Comparison of ENCODE assay signal across 8 cellular contexts in genomic region chr20:20593447-20594170, GRCh38.
DNase-seq lines count a peak whose midpoint lies in the region; FAIRE-seq and TF ChIP-seq lines count a peak whose summit lies in the region.

No MANE protein-coding gene starts in this region.

- H3K4me3 ChIP-seq in AG10803 (ENCODE audit: low read length): no peak overlapping the region
- H3K4me3 ChIP-seq in cardiac muscle cell: no peak overlapping the region
- H3K4me3 ChIP-seq in skeletal muscle cell (ENCODE audit: low read depth, low read length): no peak overlapping the region

- H3K4me1 ChIP-seq in cardiac muscle cell (ENCODE audit: low read depth): no peaks in the 10 kb centered on the region

- H3K9me3 Mint-ChIP-seq in activated CD4-positive, alpha-beta memory T cell treated with anti-CD3 and anti-CD28 coated beads for 36 hours: no peaks in the 10 kb centered on the region

- intact Hi-C loops in activated CD4-positive, alpha-beta memory T cell treated with anti-CD3 and anti-CD28 coated beads for 36 hours (cut with micrococcal nuclease): loop anchor here (1.0 to 5.0 kb wide), 3 partner anchors 233 to 510 kb away; no protein-coding TSS in a partner anchor

- no peaks in the 10 kb centered on the region for H3K27me3 Mint-ChIP-seq in activated CD4-positive, alpha-beta memory T cell treated with anti-CD3 and anti-CD28 coated beads for 36 hours

- CTCF ChIA-PET in activated CD4-positive, alpha-beta memory T cell treated with anti-CD3 and anti-CD28 coated beads for 36 hours (lab: Charles Lee): interaction anchor here (0.6 to 4.3 kb wide), 31 partner anchors 9 to 577 kb away, joined by 3 to 36 read pairs (median 5); partner anchors contain the start of genes CFAP61 and CRNKL1

- H3K27ac ChIP-seq in cardiac muscle cell: no peak overlapping the region

- peaks cover 10% of the 10 kb centered on the region for H3K36me3 ChIP-seq in cardiac muscle cell

- TF ChIP-seq CTCF in AG10803 (conservative IDR thresholded peaks at IDR 0.05; ENCODE audit: low read length) (peak; percentile 57), cardiac muscle cell (IDR thresholded peaks at IDR 0.05; ENCODE audit: low read depth, low read length) (peak; percentile 65)

- H3K27me3 ChIP-seq in cardiac muscle cell: no peaks in the 10 kb centered on the region

- no peaks in the 10 kb centered on the region for H3K4me1 Mint-ChIP-seq in activated CD4-positive, alpha-beta memory T cell treated with anti-CD3 and anti-CD28 coated beads for 36 hours (ENCODE audit: low read depth)

- no peak overlapping the region for H3K4me3 Mint-ChIP-seq in activated CD4-positive, alpha-beta memory T cell treated with anti-CD3 and anti-CD28 coated beads for 36 hours

- no peak for TF ChIP-seq POLR2A in GM12891 (IDR thresholded peaks at IDR 0.05; ENCODE audit: low read depth, low read length)

- peak; percentile 50 for DNase-seq in AG10803 (ENCODE audit: low read depth)
- DNase-seq in GM12891 (ENCODE audit: insufficient read length, low spot score): peak; percentile 11
- peak; percentile 37 to 82 for DNase-seq in NCI-H1930 (lab: John Stamatoyannopoulos, UW)
- peak; percentile 29 for DNase-seq in activated CD4-positive, alpha-beta memory T cell treated with anti-CD3 and anti-CD28 coated beads for 36 hours
- peak; percentile 55 to 63 for DNase-seq in cardiac muscle cell (ENCODE audit: low read depth in 1 of 2, low spot score in 1 of 2)
- DNase-seq in skeletal muscle cell (ENCODE audit: low read depth): peak; percentile 18
- DNase-seq in central memory CD4-positive, alpha-beta T cell: no peak
- DNase-seq in GDM1 (lab: John Stamatoyannopoulos, UW): no peak

- H3K36me3 Mint-ChIP-seq in activated CD4-positive, alpha-beta memory T cell treated with anti-CD3 and anti-CD28 coated beads for 36 hours: peaks cover 13% of the 10 kb centered on the region

- FAIRE-seq in GM12891 (lab: Jason Lieb, UNC): peak; percentile 80

- no peaks in the 10 kb centered on the region for H3K9me3 ChIP-seq in cardiac muscle cell (ENCODE audit: low read depth)

- H3K27ac Mint-ChIP-seq in activated CD4-positive, alpha-beta memory T cell treated with anti-CD3 and anti-CD28 coated beads for 36 hours: no peak overlapping the region

- POLR2A ChIA-PET in activated CD4-positive, alpha-beta memory T cell treated with anti-CD3 and anti-CD28 coated beads for 36 hours (lab: Charles Lee): no interaction called here

TF ChIP-seq in GM12891, 5 proteins besides CTCF, POLR2A, EP300 and RAD21:
- TF ChIP-seq POLR2AphosphoS5 (IDR thresholded peaks at IDR 0.05; ENCODE audit: low read depth, low read length): no peak
- no peak for TF ChIP-seq TAF1 (IDR thresholded peaks at IDR 0.05; ENCODE audit: low read depth, low read length)
- TF ChIP-seq SPI1 (IDR thresholded peaks at IDR 0.05; ENCODE audit: low read depth, low read length): no peak
- TF ChIP-seq POU2F2 (IDR thresholded peaks at IDR 0.05; ENCODE audit: low read depth, low read length): no peak
- TF ChIP-seq PAX5 (IDR thresholded peaks at IDR 0.05; ENCODE audit: insufficient read depth, low read length, severe bottlenecking): no peak
TF ChIP-seq in GM12891: peak in this region for 0.

Comparison
In these comparisons a context has a peak if more than half of its experiments do, and no peak if none do; other contexts are left out.
1. DNase-seq: peak in AG10803 (single experiment), GM12891 (single experiment), NCI-H1930 (2 of 2), activated CD4-positive, alpha-beta memory T cell treated with anti-CD3 and anti-CD28 coated beads for 36 hours (single experiment), cardiac muscle cell (2 of 2) and skeletal muscle cell (single experiment); none in central memory CD4-positive, alpha-beta T cell (single experiment) and GDM1 (single experiment).